20 cellular contexts compared by ENCODE assay signal in the genomic region with DNA sequence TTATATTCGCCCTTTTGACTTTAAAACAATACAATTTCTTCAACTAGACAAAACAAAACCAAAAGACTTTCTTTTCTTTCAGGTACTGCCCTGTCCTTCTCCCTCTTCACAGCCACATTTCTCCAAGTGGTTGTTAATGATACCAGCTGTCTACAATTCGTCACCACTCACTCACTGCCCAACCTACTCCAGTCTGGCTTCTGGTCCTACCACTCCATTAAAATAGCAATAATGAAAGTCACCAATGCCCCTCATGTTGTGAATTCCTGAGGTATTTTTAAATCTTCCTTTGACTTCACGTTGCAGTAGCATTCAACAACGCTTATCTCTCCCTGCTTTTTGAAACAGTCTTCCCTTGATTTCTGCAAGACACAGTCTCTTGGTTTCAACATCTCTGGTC.
"Had no signal": no experiment of that assay in that cellular context is flagged by ENCODE, and none has a peak within 500 bp of the region (broad histone marks: within the 10 kb centered on the region; RNA-seq: fewer than 3 reads in every experiment).

No MANE protein-coding gene starts in this region.

- H3K4me3 Mint-ChIP-seq: activated CD4-positive, alpha-beta T cell treated with anti-CD3 and anti-CD28 coated beads for 36 hours; activated CD8-positive, alpha-beta T cell treated with anti-CD3 and anti-CD28 coated beads for 36 hours; activated naive CD4-positive, alpha-beta T cell treated with anti-CD3 and anti-CD28 coated beads, Interleukin-2, amount 50 U/mL, for 24 hours; activated T-cell treated with anti-CD3 and anti-CD28 coated beads, Interleukin-2, amount 50 U/mL, for 72 hours had no signal

- H3K9me3 ChIP-seq: breast epithelium, Peyer's patch had no signal

- H3K27me3 Mint-ChIP-seq: activated CD4-positive, alpha-beta T cell treated with anti-CD3 and anti-CD28 coated beads for 36 hours; activated CD8-positive, alpha-beta T cell treated with anti-CD3 and anti-CD28 coated beads for 36 hours; activated naive CD4-positive, alpha-beta T cell treated with anti-CD3 and anti-CD28 coated beads, Interleukin-2, amount 50 U/mL, for 24 hours had no signal

- H3K4me1 ChIP-seq: breast epithelium, Peyer's patch had no signal

- DNase-seq: activated CD4-positive, alpha-beta T cell treated with anti-CD3 and anti-CD28 coated beads for 36 hours; activated CD8-positive, alpha-beta memory T cell treated with anti-CD3 and anti-CD28 coated beads, Interleukin-2, amount 50 U/mL, for 4 hours; activated CD8-positive, alpha-beta T cell treated with anti-CD3 and anti-CD28 coated beads for 36 hours; activated T-cell treated with anti-CD3 and anti-CD28 coated beads, Interleukin-2, amount 50 U/mL, for 72 hours; aorta; MM.1S; NCI-H1105; NCI-H1436; NCI-H1694 treated with DMSO at 0.1 percent for 48 hours; NCI-H2029 treated with DMSO at 0.1 percent for 48 hours; NCI-H345; NCI-H510A; NCI-H526 treated with DMSO at 0.1 percent for 48 hours; NK-92 treated with Interleukin-12 subunit alpha and Interleukin-12 subunit beta, amount 100 ng/mL, for 24 hours; Peyer's patch; SHP77 treated with DMSO at 0.1 percent for 48 hours; WERI-Rb-1 had no signal

- H3K36me3 ChIP-seq: breast epithelium, Peyer's patch, WERI-Rb-1 had no signal

- ATAC-seq: activated CD4-positive, alpha-beta T cell treated with anti-CD3 and anti-CD28 coated beads for 36 hours; activated CD8-positive, alpha-beta T cell treated with anti-CD3 and anti-CD28 coated beads for 36 hours; activated T-cell treated with anti-CD3 and anti-CD28 coated beads, Interleukin-2, amount 50 U/mL, for 72 hours had no signal

- H3K27ac ChIP-seq: breast epithelium, Peyer's patch, RWPE1, WERI-Rb-1 had no signal

- H3K27ac Mint-ChIP-seq: activated CD4-positive, alpha-beta T cell treated with anti-CD3 and anti-CD28 coated beads for 36 hours; activated CD8-positive, alpha-beta T cell treated with anti-CD3 and anti-CD28 coated beads for 36 hours; activated naive CD4-positive, alpha-beta T cell treated with anti-CD3 and anti-CD28 coated beads, Interleukin-2, amount 50 U/mL, for 24 hours; activated T-cell treated with anti-CD3 and anti-CD28 coated beads, Interleukin-2, amount 50 U/mL, for 72 hours had no signal

- H3K27me3 ChIP-seq: breast epithelium, Peyer's patch had no signal

- H3K9me3 Mint-ChIP-seq: activated CD8-positive, alpha-beta T cell treated with anti-CD3 and anti-CD28 coated beads for 36 hours had no signal

- H3K4me3 ChIP-seq: breast epithelium, Peyer's patch had no signal
